Comparison of ENCODE assay signal across 2 cellular contexts in genomic region chr7:44193011-44193802, GRCh38.
TF ChIP-seq lines count a peak whose summit lies in the region.

No MANE protein-coding gene starts in this region.

TF ChIP-seq in HCT116, 20 proteins besides CTCF, POLR2A, EP300 and RAD21:
- TF ChIP-seq CBX3 (IDR thresholded peaks at IDR 0.05; ENCODE audit: low read depth) = no peak
- TF ChIP-seq SRF (IDR thresholded peaks at IDR 0.05; ENCODE audit: low read depth) = no peak
- TF ChIP-seq ZNF274 (IDR thresholded peaks at IDR 0.05; ENCODE audit: low read depth, low read length) = no peak
- no peak for TF ChIP-seq EZH2phosphoT487 (IDR thresholded peaks at IDR 0.05; ENCODE audit: borderline replicate concordance)
- TF ChIP-seq MAX (IDR thresholded peaks at IDR 0.05) = no peak
- no peak for TF ChIP-seq YY1 (IDR thresholded peaks at IDR 0.05; ENCODE audit: extremely low read depth, insufficient replicate concordance, low read depth, low read length)
- no peak for TF ChIP-seq SIN3A (IDR thresholded peaks at IDR 0.05; ENCODE audit: low read depth)
- TF ChIP-seq ATF3 (IDR thresholded peaks at IDR 0.05) = no peak
- no peak for TF ChIP-seq TCF7L2 (IDR thresholded peaks at IDR 0.05; ENCODE audit: borderline replicate concordance, extremely low read depth, insufficient read depth, insufficient read length)
- TF ChIP-seq SP1 (IDR thresholded peaks at IDR 0.05; ENCODE audit: low read depth) = no peak
- TF ChIP-seq ZFX (IDR thresholded peaks at IDR 0.05) = no peak
- TF ChIP-seq EZH2 (IDR thresholded peaks at IDR 0.05) = no peak
- no peak for TF ChIP-seq JUND (IDR thresholded peaks at IDR 0.05)
- TF ChIP-seq ELF1 (IDR thresholded peaks at IDR 0.05; ENCODE audit: borderline replicate concordance, low read depth) = no peak
- TF ChIP-seq POLR2AphosphoS5 (IDR thresholded peaks at IDR 0.05; ENCODE audit: low read depth, low read length) = no peak
- no peak for TF ChIP-seq ZBTB33 (IDR thresholded peaks at IDR 0.05; ENCODE audit: extremely low read depth, insufficient replicate concordance, low read length)
- no peak for TF ChIP-seq FOSL1 (IDR thresholded peaks at IDR 0.05; ENCODE audit: low read depth)
- TF ChIP-seq CEBPB (IDR thresholded peaks at IDR 0.05; ENCODE audit: low read depth) = no peak
- TF ChIP-seq REST (IDR thresholded peaks at IDR 0.05; ENCODE audit: low read depth) = no peak
- no peak for TF ChIP-seq EGR1 (IDR thresholded peaks at IDR 0.05; ENCODE audit: low read depth)

TF ChIP-seq in GM12878, 131 proteins besides CTCF, POLR2A, EP300 and RAD21:
- TF ChIP-seq EED (IDR thresholded peaks at IDR 0.05; ENCODE audit: low read depth) (no peak), CHD1 (IDR thresholded peaks at IDR 0.05; ENCODE audit: low read depth, low read length) (no peak), RBBP5 (conservative IDR thresholded peaks at IDR 0.05) (no peak), SMAD1 (IDR thresholded peaks at IDR 0.05; ENCODE audit: low read depth, partially characterized antibody) (no peak), E4F1 (IDR thresholded peaks at IDR 0.05; ENCODE audit: borderline replicate concordance, partially characterized antibody) (no peak), SUZ12 (IDR thresholded peaks at IDR 0.05; ENCODE audit: unreplicated experiment) (no peak), ZNF687 (IDR thresholded peaks at IDR 0.05) (no peak), ZNF384 (IDR thresholded peaks at IDR 0.05; ENCODE audit: borderline replicate concordance, low read depth, low read length) (no peak), CREM (IDR thresholded peaks at IDR 0.05; ENCODE audit: low read depth) (no peak), RELB (IDR thresholded peaks at IDR 0.05; ENCODE audit: low read depth) (no peak), MYB (IDR thresholded peaks at IDR 0.05; ENCODE audit: borderline replicate concordance, low read depth, low read length) (no peak), IKZF2 (IDR thresholded peaks at IDR 0.05) (no peak), CBFB (IDR thresholded peaks at IDR 0.05; ENCODE audit: low read depth) (no peak), NFIC (IDR thresholded peaks at IDR 0.05; ENCODE audit: low read depth, low read length) (no peak), GABPA (IDR thresholded peaks at IDR 0.05; ENCODE audit: low read depth) (no peak)
TF ChIP-seq in GM12878: peak in this region for 0.
